ENCODE assay signal across 12 cellular contexts in the genomic region with DNA sequence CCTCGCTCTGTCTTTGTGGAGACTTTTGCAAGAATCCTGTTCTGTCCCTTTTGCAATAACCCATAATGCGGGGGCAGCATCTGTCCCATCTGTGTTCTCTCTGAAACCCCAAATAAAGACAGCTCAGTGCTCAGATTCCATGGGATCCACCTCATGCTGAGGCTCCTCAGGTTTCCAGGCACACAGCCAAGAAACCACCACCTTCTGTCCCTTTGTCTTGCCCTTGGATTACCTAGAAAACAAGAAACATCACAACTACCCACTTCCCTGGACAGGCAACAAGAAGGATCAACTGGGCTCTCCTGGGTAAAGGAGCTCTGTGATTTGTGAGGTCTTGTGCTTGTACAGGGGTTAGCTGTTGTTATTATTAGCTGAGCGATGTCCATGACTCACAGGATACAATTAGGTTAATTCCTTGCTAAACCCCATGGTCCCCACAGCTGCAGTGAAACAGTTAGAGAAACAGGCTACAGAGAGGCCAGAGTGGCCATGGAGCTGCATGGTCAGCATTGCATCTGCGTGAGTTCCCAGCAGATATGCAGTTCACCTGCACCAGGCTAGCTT.
A peak's percentile ranks its signal among the peaks of the same experiment; 100 is the strongest.
DNase-seq lines count a peak whose midpoint lies in the region; ATAC-seq and TF ChIP-seq lines count a peak whose summit lies in the region.
"Had no signal": no experiment of that assay in that cellular context is flagged by ENCODE, and none has a peak within 500 bp of the region (broad histone marks: within the 10 kb centered on the region; RNA-seq: fewer than 3 reads in every experiment).

No MANE protein-coding gene starts in this region.

- ATAC-seq in GM18868 (IDR thresholded peaks at IDR 0.05; ENCODE audit: unreplicated experiment) (no peak), HG02610 (IDR thresholded peaks at IDR 0.05; ENCODE audit: unreplicated experiment) (no peak)
- ATAC-seq: WTC11 had no signal

- H3K4me3 ChIP-seq in retinal pigment epithelial cell (ENCODE audit: low read length) = no peak overlapping the region

- TF ChIP-seq CTCF in retinal pigment epithelial cell (conservative IDR thresholded peaks at IDR 0.05; ENCODE audit: low read depth, low read length) = no peak

- DNase-seq in EH (ENCODE audit: low read depth) (peak; percentile 87), NCI-H524 treated with DMSO at 0.1 percent for 48 hours (lab: John Stamatoyannopoulos, UW) (peak; percentile 4), fibroblast of the conjunctiva (ENCODE audit: low read depth) (peak; percentile 55), retinal pigment epithelial cell (ENCODE audit: low read depth) (peak; percentile 84), NCI-H774 (lab: John Stamatoyannopoulos, UW) (no peak), NK-92 (lab: John Stamatoyannopoulos, UW; ENCODE audit: unreplicated experiment) (no peak)
- DNase-seq: NCI-H187, right cardiac atrium, RPMI8226 had no signal

Comparison
In these comparisons a context has a peak if more than half of its experiments do, and no peak if none do; other contexts are left out.
1. DNase-seq: peak in EH (single experiment), NCI-H524 treated with DMSO at 0.1 percent for 48 hours (single experiment), fibroblast of the conjunctiva (single experiment) and retinal pigment epithelial cell (single experiment); none in NCI-H774 (single experiment) and NK-92 (single experiment).